ENCODE assay signal across 8 cellular contexts in genomic region chrX:74420194-74421035, GRCh38. TPM values are rescaled to one million over a fixed set of nuclear protein-coding genes. Genes with fewer than 3 reads are reported as not detected.
DNase-seq lines count a peak whose midpoint lies in the region; ATAC-seq and TF ChIP-seq lines count a peak whose summit lies in the region.

No MANE protein-coding gene starts in this region.

- WGBS in right cardiac atrium: 1% methylated on average over 53 of the region's 54 CpGs

- H3K27ac ChIP-seq in right cardiac atrium (ENCODE audit: low read length): peak overlapping the region; percentile 90

- peak; percentile 91 to 94 for ATAC-seq in right cardiac atrium
- ATAC-seq in GM21619 (IDR thresholded peaks at IDR 0.05; ENCODE audit: unreplicated experiment): no peak

- TF ChIP-seq CTCF in astrocyte of the cerebellum (IDR thresholded peaks at IDR 0.05; ENCODE audit: low read depth, low read length, missing control alignments): no peak

- in situ Hi-C loops in G401 (cut with HindIII; ENCODE audit: low sequenced_read_pairs): no loop called here
- in situ Hi-C loops in astrocyte of the cerebellum (cut with HindIII; ENCODE audit: low sequenced_read_pairs): no loop called here

- intact Hi-C loops in right cardiac atrium (cut with DNase I): no loop called here

- peak overlapping the region; percentile 47 for H3K4me3 ChIP-seq in astrocyte of the cerebellum (ENCODE audit: low read depth, low read length)
- peak overlapping the region; percentile 47 for H3K4me3 ChIP-seq in right cardiac atrium (ENCODE audit: low read length)

- DNase-seq in G401 (ENCODE audit: low spot score) (peak; percentile 78), NCI-H748 (lab: John Stamatoyannopoulos, UW; ENCODE audit: unreplicated experiment) (peak; percentile 50), astrocyte of the cerebellum (ENCODE audit: low read depth) (peak; percentile 19), right cardiac atrium (peak; percentile 77 to 92 (median 91)), pons (ENCODE audit: low spot score) (peak; percentile 37), NCI-H446 treated with DMSO at 0.1 percent for 48 hours (lab: John Stamatoyannopoulos, UW) (no peak), mesenteric fat pad (ENCODE audit: low spot score) (no peak)

- H3K9me3 ChIP-seq in right cardiac atrium (ENCODE audit: control insufficient read depth, low read length): no peaks in the 10 kb centered on the region

- no peaks in the 10 kb centered on the region for H3K4me1 ChIP-seq in right cardiac atrium (ENCODE audit: control insufficient read depth, insufficient read depth, low read length)

- H3K27me3 ChIP-seq in right cardiac atrium (ENCODE audit: control insufficient read depth, insufficient read depth): no peaks in the 10 kb centered on the region

RNA-seq across cellular contexts. Expression of gene SLC16A2, which starts 0.9 kb away (rescaled TPM):
- 10.5 and 13.5 TPM in 2 replicates for total RNA-seq in G401 (2014; rRNA removed; shearing (Covaris generic))
- 10 to 100 TPM; 11.5 to 17.7 (median 12.9) TPM for total RNA-seq in right cardiac atrium
- polyA plus RNA-seq in right cardiac atrium: 6.8 TPM
- total RNA-seq in mesenteric fat pad: 13.9 TPM

Comparison
In these comparisons a context has a peak if more than half of its experiments do, and no peak if none do; other contexts are left out.
1. DNase-seq: peak in G401 (single experiment), NCI-H748 (single experiment), astrocyte of the cerebellum (single experiment), right cardiac atrium (3 of 3) and pons (single experiment); none in NCI-H446 treated with DMSO at 0.1 percent for 48 hours (single experiment) and mesenteric fat pad (single experiment).